8 cellular contexts compared by ENCODE assay signal in genomic region chr10:113520606-113521481, GRCh38. TPM values are rescaled to one million over a fixed set of nuclear protein-coding genes. Genes with fewer than 3 reads are reported as not detected.
A peak's percentile ranks its signal among the peaks of the same experiment; 100 is the strongest.
DNase-seq lines count a peak whose midpoint lies in the region; ATAC-seq and TF ChIP-seq lines count a peak whose summit lies in the region.

No MANE protein-coding gene starts in this region.

- no peak overlapping the region for H3K4me3 ChIP-seq in foreskin fibroblast (ENCODE audit: low read depth in 1 of 2, low read length in 2 of 2)

- peak; percentile 100 for TF ChIP-seq CTCF in VCaP (conservative IDR thresholded peaks at IDR 0.05)
- TF ChIP-seq CTCF in foreskin fibroblast (IDR thresholded peaks at IDR 0.05; ENCODE audit: low read depth, low read length): peak; percentile 100

- peak; percentile 40 for DNase-seq in stimulated activated CD4-positive, alpha-beta T cell treated with anti-CD3 and anti-CD28 coated beads, Interleukin-15, amount 100 ng/mL, for 24 hours
- DNase-seq in stimulated activated CD4-positive, alpha-beta T cell treated with anti-CD3 and anti-CD28 coated beads, Interleukin-12 subunit alpha, Interleukin-12 subunit beta, amount 100 ng/mL, for 4 hours: no peak
- DNase-seq in NCI-H2081 (lab: John Stamatoyannopoulos, UW) (peak; percentile 46 to 53), foreskin fibroblast (peak; percentile 54 to 77), occipital lobe (lab: John Stamatoyannopoulos, UW) (peak; percentile 8)

- no peak overlapping the region for H3K27ac ChIP-seq in VCaP

- ATAC-seq in HG02571 (IDR thresholded peaks at IDR 0.05; ENCODE audit: unreplicated experiment): peak; percentile 74
- no peak for ATAC-seq in GM19035 (IDR thresholded peaks at IDR 0.05; ENCODE audit: unreplicated experiment)

RNA-seq across cellular contexts. Expression of gene HABP2, which starts 32.0 kb away (rescaled TPM):
- 0.31 TPM for total RNA-seq in occipital lobe
